ENCODE assay signal across 1 cellular context in the genomic region with DNA sequence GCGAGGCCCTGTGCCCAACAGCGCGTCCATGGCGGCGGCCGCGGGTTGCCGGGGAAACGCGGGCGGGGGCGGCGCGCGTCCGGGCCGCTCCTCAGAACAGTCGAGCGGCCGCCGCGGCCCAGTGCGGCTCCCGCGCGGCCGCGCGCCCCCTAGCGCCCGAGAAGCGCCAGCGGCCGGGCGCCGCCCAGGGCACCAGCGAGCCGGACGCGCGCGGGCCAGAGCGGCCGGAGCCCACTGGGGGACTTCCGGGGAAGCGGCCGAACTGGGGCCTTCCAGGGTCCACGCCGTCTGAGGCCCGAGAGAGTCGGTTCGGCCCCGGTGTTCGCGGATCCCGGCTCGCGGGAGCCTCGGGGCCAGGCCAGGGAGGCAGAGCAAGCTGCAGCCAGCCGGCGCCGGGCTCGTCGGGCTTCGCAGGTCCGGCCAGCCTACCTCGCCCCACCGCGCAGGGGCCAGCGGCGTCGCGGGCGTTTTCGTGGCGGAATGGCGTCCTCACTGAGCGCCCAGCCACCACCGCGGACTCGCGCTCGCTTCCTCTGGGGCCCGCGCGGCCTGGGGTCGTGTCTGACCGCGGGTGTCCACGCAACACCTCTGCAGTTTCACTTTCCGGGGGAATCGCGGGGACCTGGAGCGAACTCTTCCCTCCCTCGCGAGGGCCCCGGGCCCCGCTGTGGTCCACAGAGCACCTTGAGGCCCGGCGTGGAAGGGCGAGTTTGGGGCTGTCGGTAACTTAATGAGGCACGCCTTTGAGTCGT.
TF ChIP-seq lines count a peak whose summit lies in the region.

TSS of gene DENND6B (minus strand) at position 54 of the 752 bp plus-strand sequence. CDS start at position 30, 24 bp downstream.

TF ChIP-seq in HepG2, 621 proteins besides CTCF, POLR2A, EP300 and RAD21 (continued from another document and continues in another):
- TF ChIP-seq ZNF33A (CRISPR knock-in tag; IDR thresholded peaks at IDR 0.05; ENCODE audit: borderline replicate concordance) (no peak), MYC (CRISPR knock-in tag; IDR thresholded peaks at IDR 0.05; ENCODE audit: borderline replicate concordance) (peak; percentile 71; the same call in 1 of the 2 replicates), ZKSCAN8 (CRISPR knock-in tag; IDR thresholded peaks at IDR 0.05; ENCODE audit: borderline replicate concordance) (no peak), HIC2 (CRISPR knock-in tag; IDR thresholded peaks at IDR 0.05; ENCODE audit: low read depth) (no peak), HBP1 (CRISPR knock-in tag; IDR thresholded peaks at IDR 0.05; ENCODE audit: low read depth) (no peak), ZNF678 (CRISPR knock-in tag; IDR thresholded peaks at IDR 0.05) (peak; percentile 71), GATAD1 (CRISPR knock-in tag; IDR thresholded peaks at IDR 0.05) (peak; percentile 70), ASH2L (IDR thresholded peaks at IDR 0.05; ENCODE audit: insufficient read length, low read depth, low read length) (peak; percentile 74), ARNT (IDR thresholded peaks at IDR 0.05) (no peak), ZNF543 (CRISPR knock-in tag; IDR thresholded peaks at IDR 0.05) (0 out of 2 replicates have a peak, but pooled peaks have one; percentile 26), JUN (CRISPR knock-in tag; IDR thresholded peaks at IDR 0.05) (no peak), CBX2 (IDR thresholded peaks at IDR 0.05; ENCODE audit: low read depth, low read length) (no peak), CBX2 (CRISPR knock-in tag; IDR thresholded peaks at IDR 0.05; ENCODE audit: low read depth) (no peak), NRL (CRISPR knock-in tag; IDR thresholded peaks at IDR 0.05; ENCODE audit: borderline replicate concordance) (peak; percentile 36; the same call in 1 of the 2 replicates), ZEB1 (IDR thresholded peaks at IDR 0.05; ENCODE audit: insufficient replicate concordance, low read depth) (no peak), WIZ (CRISPR knock-in tag; IDR thresholded peaks at IDR 0.05) (no peak), ZMYM2 (CRISPR knock-in tag; IDR thresholded peaks at IDR 0.05) (no peak), CAMTA2 (CRISPR knock-in tag; IDR thresholded peaks at IDR 0.05; ENCODE audit: borderline replicate concordance) (peak; percentile 85; the same call in 1 of the 2 replicates), XRCC5 (optimal IDR thresholded peaks at IDR 0.05; ENCODE audit: low read length) (peak; percentile 41)
- TF ChIP-seq, protein P1, sequence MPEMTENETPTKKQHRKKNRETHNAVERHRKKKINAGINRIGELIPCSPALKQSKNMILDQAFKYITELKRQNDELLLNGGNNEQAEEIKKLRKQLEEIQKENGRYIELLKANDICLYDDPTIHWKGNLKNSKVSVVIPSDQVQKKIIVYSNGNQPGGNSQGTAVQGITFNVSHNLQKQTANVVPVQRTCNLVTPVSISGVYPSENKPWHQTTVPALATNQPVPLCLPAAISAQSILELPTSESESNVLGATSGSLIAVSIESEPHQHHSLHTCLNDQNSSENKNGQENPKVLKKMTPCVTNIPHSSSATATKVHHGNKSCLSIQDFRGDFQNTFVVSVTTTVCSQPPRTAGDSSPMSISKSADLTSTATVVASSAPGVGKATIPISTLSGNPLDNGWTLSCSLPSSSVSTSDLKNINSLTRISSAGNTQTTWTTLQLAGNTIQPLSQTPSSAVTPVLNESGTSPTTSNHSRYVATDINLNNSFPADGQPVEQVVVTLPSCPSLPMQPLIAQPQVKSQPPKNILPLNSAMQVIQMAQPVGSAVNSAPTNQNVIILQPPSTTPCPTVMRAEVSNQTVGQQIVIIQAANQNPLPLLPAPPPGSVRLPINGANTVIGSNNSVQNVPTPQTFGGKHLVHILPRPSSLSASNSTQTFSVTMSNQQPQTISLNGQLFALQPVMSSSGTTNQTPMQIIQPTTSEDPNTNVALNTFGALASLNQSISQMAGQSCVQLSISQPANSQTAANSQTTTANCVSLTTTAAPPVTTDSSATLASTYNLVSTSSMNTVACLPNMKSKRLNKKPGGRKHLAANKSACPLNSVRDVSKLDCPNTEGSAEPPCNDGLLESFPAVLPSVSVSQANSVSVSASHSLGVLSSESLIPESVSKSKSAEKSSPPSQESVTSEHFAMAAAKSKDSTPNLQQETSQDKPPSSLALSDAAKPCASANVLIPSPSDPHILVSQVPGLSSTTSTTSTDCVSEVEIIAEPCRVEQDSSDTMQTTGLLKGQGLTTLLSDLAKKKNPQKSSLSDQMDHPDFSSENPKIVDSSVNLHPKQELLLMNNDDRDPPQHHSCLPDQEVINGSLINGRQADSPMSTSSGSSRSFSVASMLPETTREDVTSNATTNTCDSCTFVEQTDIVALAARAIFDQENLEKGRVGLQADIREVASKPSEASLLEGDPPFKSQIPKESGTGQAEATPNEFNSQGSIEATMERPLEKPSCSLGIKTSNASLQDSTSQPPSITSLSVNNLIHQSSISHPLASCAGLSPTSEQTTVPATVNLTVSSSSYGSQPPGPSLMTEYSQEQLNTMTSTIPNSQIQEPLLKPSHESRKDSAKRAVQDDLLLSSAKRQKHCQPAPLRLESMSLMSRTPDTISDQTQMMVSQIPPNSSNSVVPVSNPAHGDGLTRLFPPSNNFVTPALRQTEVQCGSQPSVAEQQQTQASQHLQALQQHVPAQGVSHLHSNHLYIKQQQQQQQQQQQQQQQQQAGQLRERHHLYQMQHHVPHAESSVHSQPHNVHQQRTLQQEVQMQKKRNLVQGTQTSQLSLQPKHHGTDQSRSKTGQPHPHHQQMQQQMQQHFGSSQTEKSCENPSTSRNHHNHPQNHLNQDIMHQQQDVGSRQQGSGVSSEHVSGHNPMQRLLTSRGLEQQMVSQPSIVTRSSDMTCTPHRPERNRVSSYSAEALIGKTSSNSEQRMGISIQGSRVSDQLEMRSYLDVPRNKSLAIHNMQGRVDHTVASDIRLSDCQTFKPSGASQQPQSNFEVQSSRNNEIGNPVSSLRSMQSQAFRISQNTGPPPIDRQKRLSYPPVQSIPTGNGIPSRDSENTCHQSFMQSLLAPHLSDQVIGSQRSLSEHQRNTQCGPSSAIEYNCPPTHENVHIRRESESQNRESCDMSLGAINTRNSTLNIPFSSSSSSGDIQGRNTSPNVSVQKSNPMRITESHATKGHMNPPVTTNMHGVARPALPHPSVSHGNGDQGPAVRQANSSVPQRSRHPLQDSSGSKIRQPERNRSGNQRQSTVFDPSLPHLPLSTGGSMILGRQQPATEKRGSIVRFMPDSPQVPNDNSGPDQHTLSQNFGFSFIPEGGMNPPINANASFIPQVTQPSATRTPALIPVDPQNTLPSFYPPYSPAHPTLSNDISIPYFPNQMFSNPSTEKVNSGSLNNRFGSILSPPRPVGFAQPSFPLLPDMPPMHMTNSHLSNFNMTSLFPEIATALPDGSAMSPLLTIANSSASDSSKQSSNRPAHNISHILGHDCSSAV (CRISPR knock-in tag; IDR thresholded peaks at IDR 0.05; ENCODE audit: borderline replicate concordance): no peak
- TF ChIP-seq, protein P2, sequence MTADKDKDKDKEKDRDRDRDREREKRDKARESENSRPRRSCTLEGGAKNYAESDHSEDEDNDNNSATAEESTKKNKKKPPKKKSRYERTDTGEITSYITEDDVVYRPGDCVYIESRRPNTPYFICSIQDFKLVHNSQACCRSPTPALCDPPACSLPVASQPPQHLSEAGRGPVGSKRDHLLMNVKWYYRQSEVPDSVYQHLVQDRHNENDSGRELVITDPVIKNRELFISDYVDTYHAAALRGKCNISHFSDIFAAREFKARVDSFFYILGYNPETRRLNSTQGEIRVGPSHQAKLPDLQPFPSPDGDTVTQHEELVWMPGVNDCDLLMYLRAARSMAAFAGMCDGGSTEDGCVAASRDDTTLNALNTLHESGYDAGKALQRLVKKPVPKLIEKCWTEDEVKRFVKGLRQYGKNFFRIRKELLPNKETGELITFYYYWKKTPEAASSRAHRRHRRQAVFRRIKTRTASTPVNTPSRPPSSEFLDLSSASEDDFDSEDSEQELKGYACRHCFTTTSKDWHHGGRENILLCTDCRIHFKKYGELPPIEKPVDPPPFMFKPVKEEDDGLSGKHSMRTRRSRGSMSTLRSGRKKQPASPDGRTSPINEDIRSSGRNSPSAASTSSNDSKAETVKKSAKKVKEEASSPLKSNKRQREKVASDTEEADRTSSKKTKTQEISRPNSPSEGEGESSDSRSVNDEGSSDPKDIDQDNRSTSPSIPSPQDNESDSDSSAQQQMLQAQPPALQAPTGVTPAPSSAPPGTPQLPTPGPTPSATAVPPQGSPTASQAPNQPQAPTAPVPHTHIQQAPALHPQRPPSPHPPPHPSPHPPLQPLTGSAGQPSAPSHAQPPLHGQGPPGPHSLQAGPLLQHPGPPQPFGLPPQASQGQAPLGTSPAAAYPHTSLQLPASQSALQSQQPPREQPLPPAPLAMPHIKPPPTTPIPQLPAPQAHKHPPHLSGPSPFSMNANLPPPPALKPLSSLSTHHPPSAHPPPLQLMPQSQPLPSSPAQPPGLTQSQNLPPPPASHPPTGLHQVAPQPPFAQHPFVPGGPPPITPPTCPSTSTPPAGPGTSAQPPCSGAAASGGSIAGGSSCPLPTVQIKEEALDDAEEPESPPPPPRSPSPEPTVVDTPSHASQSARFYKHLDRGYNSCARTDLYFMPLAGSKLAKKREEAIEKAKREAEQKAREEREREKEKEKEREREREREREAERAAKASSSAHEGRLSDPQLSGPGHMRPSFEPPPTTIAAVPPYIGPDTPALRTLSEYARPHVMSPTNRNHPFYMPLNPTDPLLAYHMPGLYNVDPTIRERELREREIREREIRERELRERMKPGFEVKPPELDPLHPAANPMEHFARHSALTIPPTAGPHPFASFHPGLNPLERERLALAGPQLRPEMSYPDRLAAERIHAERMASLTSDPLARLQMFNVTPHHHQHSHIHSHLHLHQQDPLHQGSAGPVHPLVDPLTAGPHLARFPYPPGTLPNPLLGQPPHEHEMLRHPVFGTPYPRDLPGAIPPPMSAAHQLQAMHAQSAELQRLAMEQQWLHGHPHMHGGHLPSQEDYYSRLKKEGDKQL (CRISPR knock-in tag; IDR thresholded peaks at IDR 0.05; ENCODE audit: low read depth): no peak
- TF ChIP-seq, protein P3, sequence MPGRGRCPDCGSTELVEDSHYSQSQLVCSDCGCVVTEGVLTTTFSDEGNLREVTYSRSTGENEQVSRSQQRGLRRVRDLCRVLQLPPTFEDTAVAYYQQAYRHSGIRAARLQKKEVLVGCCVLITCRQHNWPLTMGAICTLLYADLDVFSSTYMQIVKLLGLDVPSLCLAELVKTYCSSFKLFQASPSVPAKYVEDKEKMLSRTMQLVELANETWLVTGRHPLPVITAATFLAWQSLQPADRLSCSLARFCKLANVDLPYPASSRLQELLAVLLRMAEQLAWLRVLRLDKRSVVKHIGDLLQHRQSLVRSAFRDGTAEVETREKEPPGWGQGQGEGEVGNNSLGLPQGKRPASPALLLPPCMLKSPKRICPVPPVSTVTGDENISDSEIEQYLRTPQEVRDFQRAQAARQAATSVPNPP (CRISPR knock-in tag; IDR thresholded peaks at IDR 0.05): 0 out of 2 replicates have a peak, but pooled peaks have one; percentile 1
- TF ChIP-seq, protein P4, sequence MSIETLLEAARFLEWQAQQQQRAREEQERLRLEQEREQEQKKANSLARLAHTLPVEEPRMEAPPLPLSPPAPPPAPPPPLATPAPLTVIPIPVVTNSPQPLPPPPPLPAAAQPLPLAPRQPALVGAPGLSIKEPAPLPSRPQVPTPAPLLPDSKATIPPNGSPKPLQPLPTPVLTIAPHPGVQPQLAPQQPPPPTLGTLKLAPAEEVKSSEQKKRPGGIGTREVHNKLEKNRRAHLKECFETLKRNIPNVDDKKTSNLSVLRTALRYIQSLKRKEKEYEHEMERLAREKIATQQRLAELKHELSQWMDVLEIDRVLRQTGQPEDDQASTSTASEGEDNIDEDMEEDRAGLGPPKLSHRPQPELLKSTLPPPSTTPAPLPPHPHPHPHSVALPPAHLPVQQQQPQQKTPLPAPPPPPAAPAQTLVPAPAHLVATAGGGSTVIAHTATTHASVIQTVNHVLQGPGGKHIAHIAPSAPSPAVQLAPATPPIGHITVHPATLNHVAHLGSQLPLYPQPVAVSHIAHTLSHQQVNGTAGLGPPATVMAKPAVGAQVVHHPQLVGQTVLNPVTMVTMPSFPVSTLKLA (IDR thresholded peaks at IDR 0.05): no peak
- TF ChIP-seq, protein P5, sequence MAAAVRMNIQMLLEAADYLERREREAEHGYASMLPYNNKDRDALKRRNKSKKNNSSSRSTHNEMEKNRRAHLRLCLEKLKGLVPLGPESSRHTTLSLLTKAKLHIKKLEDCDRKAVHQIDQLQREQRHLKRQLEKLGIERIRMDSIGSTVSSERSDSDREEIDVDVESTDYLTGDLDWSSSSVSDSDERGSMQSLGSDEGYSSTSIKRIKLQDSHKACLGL (CRISPR knock-in tag; IDR thresholded peaks at IDR 0.05): peak; percentile 69; the same call in 1 of the 2 replicates
- TF ChIP-seq, protein P6, sequence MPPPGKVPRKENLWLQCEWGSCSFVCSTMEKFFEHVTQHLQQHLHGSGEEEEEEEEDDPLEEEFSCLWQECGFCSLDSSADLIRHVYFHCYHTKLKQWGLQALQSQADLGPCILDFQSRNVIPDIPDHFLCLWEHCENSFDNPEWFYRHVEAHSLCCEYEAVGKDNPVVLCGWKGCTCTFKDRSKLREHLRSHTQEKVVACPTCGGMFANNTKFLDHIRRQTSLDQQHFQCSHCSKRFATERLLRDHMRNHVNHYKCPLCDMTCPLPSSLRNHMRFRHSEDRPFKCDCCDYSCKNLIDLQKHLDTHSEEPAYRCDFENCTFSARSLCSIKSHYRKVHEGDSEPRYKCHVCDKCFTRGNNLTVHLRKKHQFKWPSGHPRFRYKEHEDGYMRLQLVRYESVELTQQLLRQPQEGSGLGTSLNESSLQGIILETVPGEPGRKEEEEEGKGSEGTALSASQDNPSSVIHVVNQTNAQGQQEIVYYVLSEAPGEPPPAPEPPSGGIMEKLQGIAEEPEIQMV (CRISPR knock-in tag; IDR thresholded peaks at IDR 0.05; ENCODE audit: low read depth): 0 out of 2 replicates have a peak, but pooled peaks have one; percentile 11
